In genomic region chr1:81548918-81549587, GRCh38 we compare ENCODE assay signal across 12 cellular contexts.
DNase-seq lines count a peak whose midpoint lies in the region; ATAC-seq, FAIRE-seq and TF ChIP-seq lines count a peak whose summit lies in the region.
"Had no signal": no experiment of that assay in that cellular context is flagged by ENCODE, and none has a peak within 500 bp of the region (broad histone marks: within the 10 kb centered on the region; RNA-seq: fewer than 3 reads in every experiment).

No MANE protein-coding gene starts in this region.

- TF ChIP-seq POLR2A in GM12892 (IDR thresholded peaks at IDR 0.05; ENCODE audit: low read depth, low read length) (no peak), spleen (IDR thresholded peaks at IDR 0.05) (no peak)

- no peak for TF ChIP-seq CTCF in spleen (IDR thresholded peaks at IDR 0.05 in 8 of 11, conservative IDR thresholded peaks at IDR 0.05 in 3 of 11)
- TF ChIP-seq CTCF in RWPE1 (conservative IDR thresholded peaks at IDR 0.05; ENCODE audit: low read depth): no peak

- H3K36me3 ChIP-seq in spleen: no peaks in the 10 kb centered on the region
- H3K36me3 ChIP-seq: gastroesophageal sphincter had no signal

- no peaks in the 10 kb centered on the region for H3K9me3 ChIP-seq in spleen
- H3K9me3 ChIP-seq: gastroesophageal sphincter had no signal

- no peak overlapping the region for H3K4me3 ChIP-seq in spleen
- H3K4me3 ChIP-seq: gastroesophageal sphincter, skin epidermis had no signal

- no peaks in the 10 kb centered on the region for H3K4me1 ChIP-seq in spleen

- ATAC-seq in GM21367 (IDR thresholded peaks at IDR 0.05; ENCODE audit: unreplicated experiment) (peak; percentile 35), HG03025 (IDR thresholded peaks at IDR 0.05; ENCODE audit: low FRiP score, unreplicated experiment) (peak; percentile 56)
- ATAC-seq: gastroesophageal sphincter had no signal

- intact Hi-C loops in spleen (cut with DNase I; ENCODE audit: low total_unique reads): no loop called here

- H3K27ac ChIP-seq in spleen (no peak overlapping the region), RWPE1 (no peak overlapping the region)
- H3K27ac ChIP-seq: gastroesophageal sphincter, skin epidermis had no signal

- peak; percentile 88 for FAIRE-seq in GM12892 (lab: Jason Lieb, UNC)

- H3K27me3 ChIP-seq in spleen (replicated peaks in 1 of 7): no peaks in the 10 kb centered on the region
- H3K27me3 ChIP-seq: gastroesophageal sphincter had no signal

- POLR2A ChIA-PET in RWPE1 (lab: Yijun Ruan, JAX; ENCODE audit: low non-redundant PET): no interaction called here

- CTCF ChIA-PET in RWPE1 (lab: Yijun Ruan, JAX): interaction anchor here (0.5 to 1.3 kb wide), 6 partner anchors 188 to 1543 kb away, joined by 3 to 5 read pairs (median 4); no protein-coding TSS in a partner anchor

- 30 to 41% (median 37%) methylated on average over 3 of the region's 3 CpGs for WGBS in spleen, 5 donors

- DNase-seq in GM12892 (ENCODE audit: insufficient read length) (no peak), MV-4-11 (lab: John Stamatoyannopoulos, UW) (peak; percentile 69), spleen (no peak), RWPE1 (ENCODE audit: low spot score) (no peak)
- DNase-seq in activated effector memory CD4-positive, alpha-beta T cell treated with Interleukin-2 at 50 U/mL for 16 hours: no peak
- DNase-seq in stimulated activated CD4-positive, alpha-beta T cell treated with anti-CD3 and anti-CD28 coated beads, Interleukin-1b, Interleukin-23, amount 100 ng/mL, for 48 hours: no peak
- DNase-seq: activated T-cell treated with anti-CD3 and anti-CD28 coated beads, Interleukin-2, amount 50 U/mL, for 1 hour; T-helper 9 cell had no signal
